ENCODE assay signal across 8 cellular contexts in the genomic region with DNA sequence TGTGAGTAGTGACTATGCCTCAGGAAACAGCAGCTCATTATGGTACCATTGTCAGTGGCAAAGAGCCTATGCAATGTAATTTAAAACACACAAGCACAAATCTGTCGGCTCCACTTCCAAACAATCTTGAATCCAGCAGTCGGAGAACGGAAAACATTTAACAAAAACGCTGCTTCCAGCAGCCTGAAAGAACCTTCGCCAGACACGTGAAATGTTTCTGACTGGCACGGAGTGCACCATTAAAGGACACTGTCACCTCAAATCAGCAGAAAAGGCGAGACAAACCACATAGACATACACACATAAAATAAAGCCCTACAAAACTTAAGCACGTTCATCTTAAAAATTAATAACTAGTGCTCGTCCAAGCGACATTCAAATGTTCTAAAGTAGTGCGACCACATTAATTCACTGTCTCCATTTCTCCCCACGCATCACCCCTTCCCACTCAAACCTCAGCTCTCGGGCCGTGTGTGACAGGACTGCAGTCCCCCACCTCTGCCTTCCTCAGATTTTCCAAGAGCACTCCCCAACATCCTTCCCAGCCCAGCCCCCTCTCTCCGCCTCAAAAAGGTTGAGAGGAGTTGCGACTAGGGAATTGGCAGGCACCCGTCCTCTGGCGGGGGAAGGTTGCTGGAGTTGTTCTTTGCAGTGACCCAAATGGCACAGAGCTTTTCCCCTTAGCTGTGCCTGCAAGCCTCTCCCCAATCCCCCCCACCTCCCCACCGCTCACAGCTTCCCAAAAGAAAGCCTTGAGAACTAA. TPM values are rescaled to one million over a fixed set of nuclear protein-coding genes. Genes with fewer than 3 reads are reported as not detected.
DNase-seq lines count a peak whose midpoint lies in the region; ATAC-seq, FAIRE-seq and TF ChIP-seq lines count a peak whose summit lies in the region.

No MANE protein-coding gene starts in this region.

- H3K27me3 ChIP-seq in spleen (replicated peaks in 1 of 7): peaks cover 0 to 25% (median 0%) of the 10 kb centered on the region in 7 donors

- H3K9me3 ChIP-seq in iPS-18c (ENCODE audit: control insufficient read depth, insufficient read depth, low read length): no peaks in the 10 kb centered on the region
- no peaks in the 10 kb centered on the region for H3K9me3 ChIP-seq in spleen

- TSS peak; percentile 66 for BruUV-seq in MCF 10A (replicated peaks; lab: Mats Ljungman, UMichigan)

- H3K27me3 Mint-ChIP-seq in MCF 10A (ENCODE audit: insufficient read depth, unreplicated experiment): no peaks in the 10 kb centered on the region

- TF ChIP-seq CTCF in MCF 10A (IDR thresholded peaks at IDR 0.05; ENCODE audit: unreplicated experiment): no peak
- no peak for TF ChIP-seq CTCF in spleen (IDR thresholded peaks at IDR 0.05 in 8 of 11, conservative IDR thresholded peaks at IDR 0.05 in 3 of 11)
- TF ChIP-seq CTCF in D721Med (IDR thresholded peaks at IDR 0.05; ENCODE audit: insufficient read depth, missing control alignments): no peak

- DNase-seq in DMS53 (lab: John Stamatoyannopoulos, UW) (peak; percentile 64), DMS53 treated with DMSO at 0.1 percent for 48 hours (lab: John Stamatoyannopoulos, UW; ENCODE audit: unreplicated experiment) (no peak), NCI-H226 (peak; percentile 3), MCF 10A (ENCODE audit: unreplicated experiment) (peak; percentile 15), spleen (peak; percentile 83), D721Med (ENCODE audit: insufficient read length, low spot score) (no peak)

- peak overlapping the region; percentile 53 to 93 (median 92) for H3K27ac ChIP-seq in spleen

- H3K9me3 Mint-ChIP-seq in MCF 10A (ENCODE audit: unreplicated experiment): no peaks in the 10 kb centered on the region

- H3K4me1 ChIP-seq in spleen: peaks cover 25 to 93% (median 59%) of the 10 kb centered on the region in 6 donors

- CTCF ChIA-PET in MCF 10A (lab: Yijun Ruan, JAX): interaction anchor here (0.5 to 3.2 kb wide), 15 partner anchors 12 to 203 kb away, joined by 3 to 21 read pairs (median 4); a partner anchor contains a TSS

- H3K4me3 ChIP-seq in iPS-18c (ENCODE audit: insufficient read depth, low read depth, low read length) (peak overlapping the region; percentile 84), spleen (peak overlapping the region; percentile 57 to 75 (median 70))

- no peak overlapping the region for H3K4me3 Mint-ChIP-seq in MCF 10A (ENCODE audit: unreplicated experiment)

- no peak for TF ChIP-seq POLR2A in spleen (IDR thresholded peaks at IDR 0.05)

- peaks cover 29% of the 10 kb centered on the region for H3K36me3 Mint-ChIP-seq in MCF 10A (ENCODE audit: insufficient read depth, unreplicated experiment)

- peaks cover 26% of the 10 kb centered on the region for H3K4me1 Mint-ChIP-seq in MCF 10A (ENCODE audit: insufficient read depth, unreplicated experiment)

- WGBS in spleen, 5 donors: 0 to 1% (median 1%) methylated on average over 20 of the region's 20 CpGs

- peaks cover 0 to 21% (median 0%) of the 10 kb centered on the region in 6 donors for H3K36me3 ChIP-seq in spleen

- H3K27ac Mint-ChIP-seq in MCF 10A (ENCODE audit: low read depth, unreplicated experiment): no peak overlapping the region

- FAIRE-seq in D721Med (lab: Jason Lieb, UNC): no peak

- POLR2A ChIA-PET in MCF 10A (lab: Yijun Ruan, JAX): interaction anchor here (0.8 to 7.3 kb wide), 36 partner anchors 9 to 215 kb away, joined by 3 to 188 read pairs (median 8); a partner anchor contains a TSS

- ATAC-seq in GM18520 (IDR thresholded peaks at IDR 0.05; ENCODE audit: unreplicated experiment): no peak

- intact Hi-C loops in MCF 10A (cut with micrococcal nuclease): loop anchor here (1.0 to 10.0 kb wide), 8 partner anchors 39 to 214 kb away; a partner anchor contains a TSS
- intact Hi-C loops in spleen (cut with DNase I; ENCODE audit: low total_unique reads): loop anchor here (5.0 to 10.0 kb wide), 2 partner anchors 86 to 166 kb away; a partner anchor contains a TSS

RNA-seq across cellular contexts. Expression of a gene that starts 0.6 kb away (rescaled TPM):
- total RNA-seq in MCF 10A (2022) (12.5 and 13.2 TPM in 2 replicates), spleen (10 to 100 TPM; 15.5 to 42.8 (median 36.2) TPM)
- 1 to 10 TPM; 3.8 to 7.4 (median 4.4) TPM for polyA plus RNA-seq in spleen

Comparison
In these comparisons a context has a peak if more than half of its experiments do, and no peak if none do; other contexts are left out.
1. DNase-seq: peak in DMS53 (single experiment), NCI-H226 (single experiment), MCF 10A (single experiment) and spleen (single experiment); none in DMS53 treated with DMSO at 0.1 percent for 48 hours (single experiment) and D721Med (single experiment).